ENCODE assay signal across 18 cellular contexts in the genomic region with DNA sequence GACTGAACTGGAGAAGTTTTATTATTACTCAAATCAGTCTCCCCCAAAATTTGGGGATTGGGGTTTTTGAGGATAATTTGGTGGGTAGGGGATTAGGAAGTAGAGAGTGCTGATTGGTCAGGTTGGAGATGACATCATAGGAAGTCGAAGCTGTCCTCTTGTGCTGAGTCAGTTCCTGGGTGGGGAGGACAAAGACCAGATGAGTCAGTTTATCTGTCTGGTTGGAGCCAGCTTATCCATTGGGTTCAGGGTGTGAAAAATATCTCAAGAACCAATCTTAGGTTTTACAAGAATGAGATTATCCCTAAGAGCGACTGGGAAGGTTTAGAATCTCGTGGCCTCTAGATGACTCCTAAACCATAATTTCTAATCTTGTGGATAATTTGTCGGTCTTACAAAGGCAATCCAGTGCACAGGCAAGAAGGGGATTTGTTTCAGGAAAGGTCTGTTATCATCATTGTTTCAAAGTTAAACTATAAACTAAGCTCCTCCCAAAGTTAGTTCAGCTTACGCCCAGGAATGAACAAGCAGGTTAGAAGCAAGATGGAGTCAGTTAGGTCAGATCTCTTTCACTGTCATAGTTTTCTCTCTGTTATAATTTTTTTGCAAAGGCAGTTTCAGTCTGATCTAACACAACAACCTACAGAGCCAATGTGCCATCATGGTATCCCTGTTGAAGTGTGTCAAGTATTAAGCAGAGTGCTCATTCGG.
"Had no signal": no experiment of that assay in that cellular context is flagged by ENCODE, and none has a peak within 500 bp of the region (broad histone marks: within the 10 kb centered on the region; RNA-seq: fewer than 3 reads in every experiment).

No MANE protein-coding gene starts in this region.

- H3K9me3 Mint-ChIP-seq: nephron progenitor cell had no signal

- DNase-seq: activated CD4-positive, alpha-beta T cell treated with anti-CD3 and anti-CD28 coated beads, Interleukin-2, amount 50 U/mL, for 48 hours; activated CD8-positive, alpha-beta memory T cell treated with anti-CD3 and anti-CD28 coated beads, Interleukin-2, amount 10 ng/mL, durations not matched to agents 7 days and 5 days; activated effector memory CD4-positive, alpha-beta T cell treated with anti-CD3 and anti-CD28 coated beads, Interleukin-2, amount 50 U/mL, for 16 hours; activated naive CD8-positive, alpha-beta T cell treated with anti-CD3 and anti-CD28 coated beads for 36 hours; activated T-cell treated with anti-CD3 and anti-CD28 coated beads, Interleukin-2, amount 50 U/mL, for 24 hours; aorta; gastrocnemius medialis; heart right ventricle; islet precursor cell; left ventricle myocardium inferior; mesenchymal stem cell; nephron progenitor cell; stimulated activated CD4-positive, alpha-beta T cell treated with anti-CD3 and anti-CD28 coated beads, Interleukin-4, amount 100 ng/mL, for 24 hours; stomach had no signal

- H3K4me3 ChIP-seq: cardiac muscle cell, gastrocnemius medialis, heart right ventricle, left ventricle myocardium inferior, stomach, thoracic aorta had no signal

- H3K27ac Mint-ChIP-seq: activated CD8-positive, alpha-beta memory T cell treated with anti-CD3 and anti-CD28 coated beads, Interleukin-2, amount 10 ng/mL, durations not matched to agents 7 days and 5 days; activated naive CD8-positive, alpha-beta T cell treated with anti-CD3 and anti-CD28 coated beads for 36 hours; activated T-cell treated with anti-CD3 and anti-CD28 coated beads, Interleukin-2, amount 50 U/mL, for 24 hours; nephron progenitor cell; T-helper 2 cell treated with Interferon-gamma antibody and Interleukin-4, amounts not matched to agents 5 μg/mL and 100 μg/mL, for 36 hours had no signal

- H3K4me1 Mint-ChIP-seq: activated CD8-positive, alpha-beta memory T cell treated with anti-CD3 and anti-CD28 coated beads, Interleukin-2, amount 10 ng/mL, durations not matched to agents 7 days and 5 days; activated naive CD8-positive, alpha-beta T cell treated with anti-CD3 and anti-CD28 coated beads for 36 hours; nephron progenitor cell had no signal

- H3K36me3 Mint-ChIP-seq: activated CD8-positive, alpha-beta memory T cell treated with anti-CD3 and anti-CD28 coated beads, Interleukin-2, amount 10 ng/mL, durations not matched to agents 7 days and 5 days; activated naive CD8-positive, alpha-beta T cell treated with anti-CD3 and anti-CD28 coated beads for 36 hours had no signal

- ATAC-seq: activated CD4-positive, CD25-positive, alpha-beta regulatory T cell treated with anti-CD3 and anti-CD28 coated beads, Interleukin-2, amount 50 U/mL, for 24 hours; activated CD8-positive, alpha-beta memory T cell treated with anti-CD3 and anti-CD28 coated beads, Interleukin-2, amount 10 ng/mL, durations not matched to agents 7 days and 5 days; gastrocnemius medialis; heart right ventricle had no signal

- H3K27ac ChIP-seq: cardiac muscle cell, gastrocnemius medialis, heart right ventricle, left ventricle myocardium inferior, stomach, thoracic aorta had no signal

- H3K36me3 ChIP-seq: cardiac muscle cell, gastrocnemius medialis, heart right ventricle, left ventricle myocardium inferior, stomach, thoracic aorta had no signal

- H3K27me3 ChIP-seq: cardiac muscle cell, gastrocnemius medialis, heart right ventricle, stomach had no signal

- H3K4me1 ChIP-seq: gastrocnemius medialis, heart right ventricle, left ventricle myocardium inferior, stomach had no signal

- H3K9me3 ChIP-seq: gastrocnemius medialis, heart right ventricle, left ventricle myocardium inferior, stomach, thoracic aorta had no signal

- H3K27me3 Mint-ChIP-seq: activated CD8-positive, alpha-beta memory T cell treated with anti-CD3 and anti-CD28 coated beads, Interleukin-2, amount 10 ng/mL, durations not matched to agents 7 days and 5 days; activated naive CD8-positive, alpha-beta T cell treated with anti-CD3 and anti-CD28 coated beads for 36 hours; activated T-cell treated with anti-CD3 and anti-CD28 coated beads, Interleukin-2, amount 50 U/mL, for 24 hours had no signal

- H3K4me3 Mint-ChIP-seq: activated CD8-positive, alpha-beta memory T cell treated with anti-CD3 and anti-CD28 coated beads, Interleukin-2, amount 10 ng/mL, durations not matched to agents 7 days and 5 days; activated naive CD8-positive, alpha-beta T cell treated with anti-CD3 and anti-CD28 coated beads for 36 hours; activated T-cell treated with anti-CD3 and anti-CD28 coated beads, Interleukin-2, amount 50 U/mL, for 24 hours; nephron progenitor cell; T-helper 2 cell treated with Interferon-gamma antibody and Interleukin-4, amounts not matched to agents 5 μg/mL and 100 μg/mL, for 36 hours had no signal
